ENCODE assay signal across 8 cellular contexts in genomic region chrX:45850197-45850774, GRCh38.
DNase-seq lines count a peak whose midpoint lies in the region; ATAC-seq lines count a peak whose summit lies in the region.

No MANE protein-coding gene starts in this region.

- H3K27me3 Mint-ChIP-seq in CD4-positive, alpha-beta memory T cell = no peaks in the 10 kb centered on the region
- no peaks in the 10 kb centered on the region for H3K27me3 Mint-ChIP-seq in activated naive CD4-positive, alpha-beta T cell treated with anti-CD3 and anti-CD28 coated beads, Interleukin-2, amount 50 U/mL, for 24 hours

- H3K4me1 Mint-ChIP-seq in CD4-positive, alpha-beta memory T cell = peaks cover 5 to 28% (median 13%) of the 10 kb centered on the region in 4 donors
- H3K4me1 Mint-ChIP-seq in activated naive CD4-positive, alpha-beta T cell treated with anti-CD3 and anti-CD28 coated beads, Interleukin-2, amount 50 U/mL, for 24 hours = peaks cover 31% of the 10 kb centered on the region

- H3K9ac ChIP-seq in iPS-20b (ENCODE audit: low read depth, low read length) = peak overlapping the region; percentile 94

- H3K27ac Mint-ChIP-seq in CD4-positive, alpha-beta memory T cell = peak overlapping the region; percentile 81 to 91 (median 84)
- peak overlapping the region; percentile 98 for H3K27ac Mint-ChIP-seq in activated naive CD4-positive, alpha-beta T cell treated with anti-CD3 and anti-CD28 coated beads, Interleukin-2, amount 50 U/mL, for 24 hours

- peaks cover 8% of the 10 kb centered on the region for H3K4me1 ChIP-seq in CD4-positive, alpha-beta memory T cell (ENCODE audit: insufficient read depth, low read length)
- H3K4me1 ChIP-seq in iPS-20b (ENCODE audit: insufficient read depth, low read length) = peaks cover 16% of the 10 kb centered on the region

- no peaks in the 10 kb centered on the region for H3K9me3 ChIP-seq in CD4-positive, alpha-beta memory T cell (ENCODE audit: control insufficient read depth in 1 of 2, low read length in 2 of 2)
- no peaks in the 10 kb centered on the region for H3K9me3 ChIP-seq in iPS-20b (ENCODE audit: insufficient read depth, low read depth, low read length)

- H3K9me3 Mint-ChIP-seq in CD4-positive, alpha-beta memory T cell = no peaks in the 10 kb centered on the region
- H3K9me3 Mint-ChIP-seq in activated naive CD4-positive, alpha-beta T cell treated with anti-CD3 and anti-CD28 coated beads, Interleukin-2, amount 50 U/mL, for 24 hours = no peaks in the 10 kb centered on the region

- H3K4me3 ChIP-seq in CD4-positive, alpha-beta memory T cell (ENCODE audit: low read length in 2 of 2) = peak overlapping the region; percentile 49 to 80
- H3K4me3 ChIP-seq in iPS-20b (ENCODE audit: low read length) = peak overlapping the region; percentile 90

- H3K4me3 Mint-ChIP-seq in CD4-positive, alpha-beta memory T cell = peak overlapping the region; percentile 91 to 97 (median 94)
- peak overlapping the region; percentile 95 for H3K4me3 Mint-ChIP-seq in activated naive CD4-positive, alpha-beta T cell treated with anti-CD3 and anti-CD28 coated beads, Interleukin-2, amount 50 U/mL, for 24 hours

- no peaks in the 10 kb centered on the region for H3K27me3 ChIP-seq in CD4-positive, alpha-beta memory T cell (ENCODE audit: insufficient read depth, low read length)
- no peaks in the 10 kb centered on the region for H3K27me3 ChIP-seq in iPS-20b (ENCODE audit: insufficient read depth, low read length)

- intact Hi-C loops in CD4-positive, alpha-beta memory T cell (cut with micrococcal nuclease) = loop anchor here (1.0 to 5.0 kb wide), 3 partner anchors 44 to 527 kb away; no protein-coding TSS in a partner anchor

- peaks cover 0 to 12% of the 10 kb centered on the region in 2 donors for H3K36me3 Mint-ChIP-seq in CD4-positive, alpha-beta memory T cell
- H3K36me3 Mint-ChIP-seq in activated naive CD4-positive, alpha-beta T cell treated with anti-CD3 and anti-CD28 coated beads, Interleukin-2, amount 50 U/mL, for 24 hours = peaks cover 18% of the 10 kb centered on the region

- H3K36me3 ChIP-seq in CD4-positive, alpha-beta memory T cell (ENCODE audit: insufficient read depth, low read length) = no peaks in the 10 kb centered on the region
- H3K36me3 ChIP-seq in iPS-20b (ENCODE audit: insufficient read depth, low read depth, low read length) = peaks cover 38% of the 10 kb centered on the region

- DNase-seq in CD4-positive, alpha-beta memory T cell = peak; percentile 7 to 36 (median 25)
- DNase-seq in NCI-H1105 treated with DMSO at 0.1 percent for 48 hours (lab: John Stamatoyannopoulos, UW) (peak; percentile 35), SKM-1 (lab: John Stamatoyannopoulos, UW; ENCODE audit: unreplicated experiment) (no peak), NCI-H1436 (lab: John Stamatoyannopoulos, UW) (no peak)
- DNase-seq in stimulated activated CD4-positive, alpha-beta T cell treated with anti-CD3 and anti-CD28 coated beads, Interleukin-1b, Interleukin-23, amount 100 ng/mL, for 48 hours = peak; percentile 22

- CTCF ChIA-PET in CD4-positive, alpha-beta memory T cell (lab: Charles Lee; ENCODE audit: partially characterized antibody) = interaction anchor here (0.7 to 1.8 kb wide), 2 partner anchors 49 to 526 kb away, joined by 6 read pairs; no protein-coding TSS in a partner anchor

- POLR2A ChIA-PET in CD4-positive, alpha-beta memory T cell (lab: Charles Lee; ENCODE audit: partially characterized antibody) = interaction anchor here (1.1 to 2.6 kb wide), 7 partner anchors 8 to 92 kb away, joined by 3 to 30 read pairs (median 5); no protein-coding TSS in a partner anchor

- no peak for ATAC-seq in GM21423 (IDR thresholded peaks at IDR 0.05; ENCODE audit: unreplicated experiment)

- H3K27ac ChIP-seq in CD4-positive, alpha-beta memory T cell (ENCODE audit: low read depth, low read length) = peak overlapping the region; percentile 26
- peak overlapping the region; percentile 32 for H3K27ac ChIP-seq in iPS-20b (ENCODE audit: low read length)

Comparison
In these comparisons a context has a peak if more than half of its experiments do, and no peak if none do; other contexts are left out.
1. DNase-seq: peak in CD4-positive, alpha-beta memory T cell (5 of 5), NCI-H1105 treated with DMSO at 0.1 percent for 48 hours (single experiment) and stimulated activated CD4-positive, alpha-beta T cell treated with anti-CD3 and anti-CD28 coated beads, Interleukin-1b, Interleukin-23, amount 100 ng/mL, for 48 hours (single experiment); none in SKM-1 (single experiment) and NCI-H1436 (single experiment).